In the genomic region with DNA sequence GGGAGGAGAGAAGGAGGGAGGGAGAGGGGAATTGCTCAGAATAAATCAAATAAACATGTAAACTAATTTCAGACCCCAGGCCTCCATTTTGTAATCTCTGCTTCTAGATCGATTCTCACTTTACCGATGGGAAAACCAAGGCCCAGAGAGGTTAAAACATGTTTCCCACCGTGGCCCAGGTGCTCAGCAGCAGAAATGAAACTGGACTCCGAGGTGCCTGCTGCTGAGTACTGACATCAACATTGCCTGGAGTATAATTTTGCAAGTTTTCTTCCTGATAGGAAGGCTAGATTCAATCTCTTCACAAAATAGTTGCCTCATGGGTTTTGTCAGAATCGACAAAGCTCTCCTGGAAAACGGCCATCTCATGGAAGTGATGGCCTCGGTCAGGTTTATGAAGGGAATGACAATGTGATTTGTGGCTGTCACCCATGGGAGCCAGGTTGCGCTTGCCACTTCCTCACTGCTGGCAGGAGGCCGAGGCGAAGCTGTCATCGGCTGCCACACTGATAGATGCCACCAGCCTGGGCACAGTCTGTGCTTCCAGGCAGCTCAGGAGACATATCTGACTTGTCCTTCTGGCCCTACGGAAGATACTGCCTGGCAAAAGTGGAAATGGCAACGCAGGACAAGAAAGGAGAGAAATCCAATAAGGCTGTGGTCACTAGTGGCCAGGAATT, we compare ENCODE assay signal across 11 cellular contexts.
DNase-seq lines count a peak whose midpoint lies in the region; ATAC-seq and TF ChIP-seq lines count a peak whose summit lies in the region.
"Had no signal": no experiment of that assay in that cellular context is flagged by ENCODE, and none has a peak within 500 bp of the region (broad histone marks: within the 10 kb centered on the region; RNA-seq: fewer than 3 reads in every experiment).

No MANE protein-coding gene starts in this region.

- H3K4me3 ChIP-seq in ovary (no peak overlapping the region), hepatocyte (no peak overlapping the region)

- no peaks in the 10 kb centered on the region for H3K9me3 ChIP-seq in ovary
- H3K9me3 ChIP-seq in hepatocyte (ENCODE audit: low read depth), result no peaks in the 10 kb centered on the region

- no peaks in the 10 kb centered on the region for H3K36me3 Mint-ChIP-seq in osteocyte (ENCODE audit: unreplicated experiment)

- TF ChIP-seq POLR2A in erythroblast (IDR thresholded peaks at IDR 0.05; ENCODE audit: low read length) (no peak), ovary (IDR thresholded peaks at IDR 0.05) (no peak)

- no peak overlapping the region for H3K4me2 ChIP-seq in hepatocyte

- DNase-seq in GM10266 (ENCODE audit: extremely low spot score) (peak; percentile 10), cerebellar cortex (ENCODE audit: low spot score) (peak; percentile 34), erythroblast (lab: John Stamatoyannopoulos, UW) (no peak), ovary (no peak), hepatocyte (ENCODE audit: low spot score) (no peak), osteocyte (ENCODE audit: extremely low spot score, unreplicated experiment) (no peak)
- DNase-seq: GOT3, NCI-H1694 treated with DMSO at 0.1 percent for 48 hours had no signal

- H3K27me3 Mint-ChIP-seq in osteocyte (ENCODE audit: unreplicated experiment), result no peaks in the 10 kb centered on the region

- H3K36me3 ChIP-seq in ovary, result no peaks in the 10 kb centered on the region
- no peaks in the 10 kb centered on the region for H3K36me3 ChIP-seq in hepatocyte (replicated peaks; ENCODE audit: insufficient read depth, low read depth)

- H4K20me1 ChIP-seq in hepatocyte (ENCODE audit: insufficient read depth, poor library complexity, severe bottlenecking), result no peaks in the 10 kb centered on the region

- no peak for TF ChIP-seq EP300 in ovary (IDR thresholded peaks at IDR 0.05)

- H3K27me3 ChIP-seq in ovary (no peaks in the 10 kb centered on the region), hepatocyte (no peaks in the 10 kb centered on the region)

- H2AFZ ChIP-seq in hepatocyte, result no peak overlapping the region

- H3K4me1 Mint-ChIP-seq in osteocyte (ENCODE audit: unreplicated experiment), result no peaks in the 10 kb centered on the region

- WGBS in ovary, 3 donors, result 68 to 82% (median 76%) methylated on average over 13 of the region's 13 CpGs
- WGBS in hepatocyte (ENCODE audit: low lambda C conversion rate, missing lambda C conversion rate), result 82% methylated on average over 13 of the region's 13 CpGs

- H3K9me2 ChIP-seq in hepatocyte (replicated peaks; ENCODE audit: insufficient read depth), result no peaks in the 10 kb centered on the region

- H3K79me2 ChIP-seq in hepatocyte, result no peaks in the 10 kb centered on the region

- no peak overlapping the region for H3K4me3 Mint-ChIP-seq in osteocyte (ENCODE audit: unreplicated experiment)
- H3K4me3 Mint-ChIP-seq: T-helper 2 cell treated with Interferon-gamma antibody and Interleukin-4, amounts not matched to agents 5 μg/mL and 100 μg/mL, for 36 hours had no signal

- H3K4me1 ChIP-seq in ovary (ENCODE audit: insufficient read depth) (no peaks in the 10 kb centered on the region), hepatocyte (ENCODE audit: insufficient read depth) (no peaks in the 10 kb centered on the region)

- TF ChIP-seq CTCF in GM10266 (IDR thresholded peaks at IDR 0.05; ENCODE audit: control insufficient read depth, insufficient read depth, low read depth, missing control alignments) (no peak), ovary (IDR thresholded peaks at IDR 0.05) (no peak), hepatocyte (IDR thresholded peaks at IDR 0.05; ENCODE audit: poor library complexity) (no peak), osteocyte (IDR thresholded peaks at IDR 0.05) (no peak)

- H3K27ac Mint-ChIP-seq in osteocyte (ENCODE audit: unreplicated experiment), result no peak overlapping the region
- H3K27ac Mint-ChIP-seq: T-helper 2 cell treated with Interferon-gamma antibody and Interleukin-4, amounts not matched to agents 5 μg/mL and 100 μg/mL, for 36 hours had no signal

- ATAC-seq in GM21360 (IDR thresholded peaks at IDR 0.05; ENCODE audit: unreplicated experiment), result peak; percentile 29
- ATAC-seq in HG03066 (IDR thresholded peaks at IDR 0.05; ENCODE audit: low read depth, unreplicated experiment), result peak; percentile 49

- H3K27ac ChIP-seq in ovary, result no peak overlapping the region
- no peak overlapping the region for H3K27ac ChIP-seq in hepatocyte

- intact Hi-C loops in ovary (cut with DNase I), result no loop called here

- peaks cover 17% of the 10 kb centered on the region for H3K9me3 Mint-ChIP-seq in osteocyte (ENCODE audit: unreplicated experiment)

Comparison
In these comparisons a context has a peak if more than half of its experiments do, and no peak if none do; other contexts are left out.
1. DNase-seq: peak in GM10266 (single experiment) and cerebellar cortex (single experiment); none in erythroblast (0 of 2), ovary (0 of 5), hepatocyte (single experiment) and osteocyte (single experiment).